Comparison of ENCODE assay signal across 10 cellular contexts in the genomic region with DNA sequence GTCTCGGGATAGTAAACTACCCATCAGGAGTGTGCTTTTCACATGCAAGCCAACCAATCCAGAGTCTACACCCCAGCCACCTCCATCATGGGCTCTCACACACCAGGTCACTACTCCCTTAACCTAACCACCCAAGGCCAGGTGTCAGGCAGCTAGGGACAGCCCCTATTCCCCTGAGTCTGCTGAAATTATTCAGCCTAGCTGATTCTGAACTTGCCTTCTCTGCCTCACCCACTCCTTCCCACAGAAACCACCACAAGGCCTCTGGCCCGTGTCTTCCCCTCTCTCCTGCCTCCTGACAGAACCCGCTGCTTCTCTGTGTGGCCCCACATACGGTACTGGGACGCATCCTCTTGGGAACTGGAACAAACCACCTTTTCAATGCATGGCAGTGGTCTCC.
DNase-seq lines count a peak whose midpoint lies in the region; ATAC-seq, FAIRE-seq and TF ChIP-seq lines count a peak whose summit lies in the region.
"Had no signal": no experiment of that assay in that cellular context is flagged by ENCODE, and none has a peak within 500 bp of the region (broad histone marks: within the 10 kb centered on the region; RNA-seq: fewer than 3 reads in every experiment).

No MANE protein-coding gene starts in this region.

- ATAC-seq in HG02763 (IDR thresholded peaks at IDR 0.05; ENCODE audit: unreplicated experiment): peak; percentile 98
- ATAC-seq in HG03558 (IDR thresholded peaks at IDR 0.05; ENCODE audit: extremely low read depth, unreplicated experiment): peak; percentile 97
- ATAC-seq in CD8-positive, alpha-beta T cell: no peak

- no peak overlapping the region for H3K4me3 Mint-ChIP-seq in CD8-positive, alpha-beta T cell

- no peaks in the 10 kb centered on the region for H3K9me3 ChIP-seq in CD8-positive, alpha-beta T cell (ENCODE audit: low read length)
- H3K9me3 ChIP-seq in effector memory CD4-positive, alpha-beta T cell (ENCODE audit: control insufficient read depth, low read length): no peaks in the 10 kb centered on the region

- no peaks in the 10 kb centered on the region for H3K4me1 ChIP-seq in CD8-positive, alpha-beta T cell (ENCODE audit: insufficient read depth, low read length)
- no peaks in the 10 kb centered on the region for H3K4me1 ChIP-seq in effector memory CD4-positive, alpha-beta T cell (ENCODE audit: control insufficient read depth, insufficient read depth, low read length, poor library complexity, severe bottlenecking)

- peaks cover 4% of the 10 kb centered on the region for H3K27me3 Mint-ChIP-seq in CD8-positive, alpha-beta T cell (ENCODE audit: low read depth)

- peak; percentile 94 for FAIRE-seq in GM19239 (lab: Jason Lieb, UNC)
- FAIRE-seq: kidney had no signal

- H3K9me3 Mint-ChIP-seq in CD8-positive, alpha-beta T cell: no peaks in the 10 kb centered on the region

- intact Hi-C loops in CD8-positive, alpha-beta T cell (cut with DNase I, micrococcal nuclease): no loop called here

- no peak overlapping the region for H3K4me3 ChIP-seq in GM06990 (replicated peaks; ENCODE audit: low read depth, low read length)
- no peak overlapping the region for H3K4me3 ChIP-seq in CD8-positive, alpha-beta T cell (ENCODE audit: low read depth, low read length)
- H3K4me3 ChIP-seq in effector memory CD4-positive, alpha-beta T cell (ENCODE audit: insufficient read depth, low read depth, low read length, poor library complexity, severe bottlenecking): no peak overlapping the region

- peak; percentile 29 for DNase-seq in GM06990 (ENCODE audit: extremely low read depth, insufficient read length)
- DNase-seq in GM19239 (ENCODE audit: insufficient read length, low spot score): peak; percentile 50
- no peak for DNase-seq in CD8-positive, alpha-beta T cell
- no peak for DNase-seq in NCI-H82 treated with DMSO at 0.1 percent for 48 hours (lab: John Stamatoyannopoulos, UW; ENCODE audit: unreplicated experiment)
- DNase-seq in MV-4-11 (lab: John Stamatoyannopoulos, UW): no peak
- DNase-seq in effector memory CD4-positive, alpha-beta T cell: no peak
- DNase-seq: kidney had no signal

- H3K27ac Mint-ChIP-seq in CD8-positive, alpha-beta T cell: no peak overlapping the region

- CTCF ChIA-PET in CD8-positive, alpha-beta T cell (lab: Charles Lee): no interaction called here

- no peak for TF ChIP-seq CTCF in GM06990 (IDR thresholded peaks at IDR 0.05; ENCODE audit: insufficient read depth, low read length, poor library complexity, severe bottlenecking)
- TF ChIP-seq CTCF in CD8-positive, alpha-beta T cell (IDR thresholded peaks at IDR 0.05): no peak

- H3K27ac ChIP-seq in CD8-positive, alpha-beta T cell (ENCODE audit: low read depth, low read length): no peak overlapping the region
- no peak overlapping the region for H3K27ac ChIP-seq in effector memory CD4-positive, alpha-beta T cell (ENCODE audit: insufficient read depth, low read length, poor library complexity, severe bottlenecking)
- H3K27ac ChIP-seq: VCaP had no signal

- H3K36me3 ChIP-seq in GM06990 (ENCODE audit: control insufficient read depth, insufficient read depth, low read length): no peaks in the 10 kb centered on the region
- no peaks in the 10 kb centered on the region for H3K36me3 ChIP-seq in CD8-positive, alpha-beta T cell (ENCODE audit: insufficient read depth, low read length)
- H3K36me3 ChIP-seq in effector memory CD4-positive, alpha-beta T cell (ENCODE audit: control insufficient read depth, insufficient read depth, low read length): no peaks in the 10 kb centered on the region

- POLR2A ChIA-PET in CD8-positive, alpha-beta T cell (lab: Charles Lee): no interaction called here

- no peaks in the 10 kb centered on the region for H3K36me3 Mint-ChIP-seq in CD8-positive, alpha-beta T cell

- no peaks in the 10 kb centered on the region; the same call in 1 of the 2 replicates for H3K27me3 ChIP-seq in GM06990 (replicated peaks; ENCODE audit: control insufficient read depth, insufficient read depth, low read length)
- H3K27me3 ChIP-seq in CD8-positive, alpha-beta T cell (ENCODE audit: insufficient read depth, low read length): no peaks in the 10 kb centered on the region
- H3K27me3 ChIP-seq in effector memory CD4-positive, alpha-beta T cell (replicated peaks; ENCODE audit: control insufficient read depth, insufficient read depth, low read length, poor library complexity, severe bottlenecking): no peaks in the 10 kb centered on the region

- H3K4me1 Mint-ChIP-seq in CD8-positive, alpha-beta T cell (ENCODE audit: low read depth): peaks cover 6% of the 10 kb centered on the region

Comparison
In these comparisons a context has a peak if more than half of its experiments do, and no peak if none do; other contexts are left out.
1. DNase-seq: peak in GM06990 (single experiment) and GM19239 (single experiment); none in CD8-positive, alpha-beta T cell (0 of 7), NCI-H82 treated with DMSO at 0.1 percent for 48 hours (single experiment), MV-4-11 (single experiment) and effector memory CD4-positive, alpha-beta T cell (0 of 3).